ENCODE assay signal across 17 cellular contexts in the genomic region with DNA sequence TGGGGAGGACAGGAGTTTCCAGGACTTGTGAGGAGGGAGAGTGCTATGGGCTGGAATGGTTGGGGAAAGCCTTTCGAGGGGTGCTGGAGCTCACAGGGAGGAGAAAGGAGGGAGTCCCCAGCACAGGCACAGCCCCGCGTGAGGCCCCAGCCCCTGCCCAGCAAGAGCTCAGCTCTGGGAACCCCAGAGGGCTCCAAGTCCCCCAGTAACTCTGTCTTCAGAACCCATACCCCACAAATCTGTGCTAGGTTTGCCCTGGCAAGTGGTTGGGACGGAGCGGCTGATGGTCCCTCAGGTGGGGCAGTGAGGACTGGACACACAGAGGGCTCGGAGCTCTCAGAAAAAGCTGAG.
"Had no signal": no experiment of that assay in that cellular context is flagged by ENCODE, and none has a peak within 500 bp of the region (broad histone marks: within the 10 kb centered on the region; RNA-seq: fewer than 3 reads in every experiment).

No MANE protein-coding gene starts in this region.

- H3K9me3 Mint-ChIP-seq: activated naive CD8-positive, alpha-beta T cell treated with anti-CD3 and anti-CD28 coated beads, Interleukin-2, amount 10 ng/mL, durations not matched to agents 7 days and 5 days; activated T-helper 1 cell treated with anti-CD3 and anti-CD28 coated beads, Interleukin-12 subunit alpha, Interleukin-12 subunit beta, Interleukin-2, Interleukin-4 antibody, amounts not matched to agents 30 ng/mL and 10 ng/mL and 1 ng/mL, durations not matched to agents 14 hours and 24 hours and 36 hours; naive thymus-derived CD8-positive, alpha-beta T cell had no signal

- H3K4me3 Mint-ChIP-seq: activated naive CD8-positive, alpha-beta T cell treated with anti-CD3 and anti-CD28 coated beads, Interleukin-2, amount 10 ng/mL, durations not matched to agents 7 days and 5 days; activated T-helper 1 cell treated with anti-CD3 and anti-CD28 coated beads, Interleukin-12 subunit alpha, Interleukin-12 subunit beta, Interleukin-2, Interleukin-4 antibody, amounts not matched to agents 30 ng/mL and 10 ng/mL and 1 ng/mL, durations not matched to agents 14 hours and 24 hours and 36 hours; naive thymus-derived CD8-positive, alpha-beta T cell had no signal

- H3K27me3 ChIP-seq: brain microvascular endothelial cell, gastrocnemius medialis had no signal

- H3K4me1 ChIP-seq: gastrocnemius medialis had no signal

- H3K4me1 Mint-ChIP-seq: activated naive CD8-positive, alpha-beta T cell treated with anti-CD3 and anti-CD28 coated beads, Interleukin-2, amount 10 ng/mL, durations not matched to agents 7 days and 5 days had no signal

- H3K9me2 ChIP-seq: SK-N-SH had no signal

- DNase-seq: activated CD4-positive, alpha-beta T cell treated with anti-CD3 and anti-CD28 coated beads, Interleukin-2, amount 50 U/mL, for 1 hour; amygdala; brain microvascular endothelial cell; cortex of kidney; effector CD4-positive, alpha-beta T cell; gastrocnemius medialis; left ventricle myocardium superior; mesendoderm; naive thymus-derived CD8-positive, alpha-beta T cell; nucleus accumbens; SK-N-SH; stimulated activated CD4-positive, alpha-beta T cell treated with anti-CD3 and anti-CD28 coated beads, Interleukin-2, amount 100 ng/mL, for 24 hours; stimulated activated naive CD8-positive, alpha-beta T cell treated with anti-CD3 and anti-CD28 coated beads, Interleukin-15, Interleukin-2, amounts not matched to agents 100 U/mL and 50 U/mL, for 24 hours; trophoblast cell had no signal

- H3K4me2 ChIP-seq: SK-N-SH had no signal

- H3K27me3 Mint-ChIP-seq: activated naive CD8-positive, alpha-beta T cell treated with anti-CD3 and anti-CD28 coated beads, Interleukin-2, amount 10 ng/mL, durations not matched to agents 7 days and 5 days; naive thymus-derived CD8-positive, alpha-beta T cell had no signal

- H3K27ac ChIP-seq: brain microvascular endothelial cell, gastrocnemius medialis had no signal

- H3K9me3 ChIP-seq: gastrocnemius medialis, SK-N-SH had no signal

- H3K27ac Mint-ChIP-seq: activated naive CD8-positive, alpha-beta T cell treated with anti-CD3 and anti-CD28 coated beads, Interleukin-2, amount 10 ng/mL, durations not matched to agents 7 days and 5 days; activated T-helper 1 cell treated with anti-CD3 and anti-CD28 coated beads, Interleukin-12 subunit alpha, Interleukin-12 subunit beta, Interleukin-2, Interleukin-4 antibody, amounts not matched to agents 30 ng/mL and 10 ng/mL and 1 ng/mL, durations not matched to agents 14 hours and 24 hours and 36 hours had no signal

- ATAC-seq: esophagus mucosa; gastrocnemius medialis; left ventricle myocardium superior; naive thymus-derived CD8-positive, alpha-beta T cell; stimulated activated naive CD8-positive, alpha-beta T cell treated with anti-CD3 and anti-CD28 coated beads, Interleukin-15, Interleukin-2, amounts not matched to agents 100 U/mL and 50 U/mL, for 24 hours had no signal

- H3K4me3 ChIP-seq: gastrocnemius medialis had no signal

- H3K36me3 Mint-ChIP-seq: activated naive CD8-positive, alpha-beta T cell treated with anti-CD3 and anti-CD28 coated beads, Interleukin-2, amount 10 ng/mL, durations not matched to agents 7 days and 5 days had no signal

- H3K36me3 ChIP-seq: brain microvascular endothelial cell had no signal
